Comparison of ENCODE assay signal across 7 cellular contexts in genomic region chr10:11147723-11148122, GRCh38.
A peak's percentile ranks its signal among the peaks of the same experiment; 100 is the strongest.
DNase-seq lines count a peak whose midpoint lies in the region; ATAC-seq and TF ChIP-seq lines count a peak whose summit lies in the region.

No MANE protein-coding gene starts in this region.

- no peaks in the 10 kb centered on the region for H3K9me3 ChIP-seq in KOPT-K1 (ENCODE audit: insufficient read depth, low read length, poor library complexity, severe bottlenecking)

- H3K4me1 Mint-ChIP-seq in activated naive CD8-positive, alpha-beta T cell (ENCODE audit: low read depth), result peaks cover 99% of the 10 kb centered on the region

- DNase-seq in sciatic nerve (ENCODE audit: low spot score), result no peak
- no peak for DNase-seq in NCI-H524 treated with DMSO at 0.1 percent for 48 hours (lab: John Stamatoyannopoulos, UW)
- DNase-seq in erythroblast (lab: John Stamatoyannopoulos, UW), result no peak

- intact Hi-C loops in sciatic nerve (cut with DNase I), result no loop called here

- peak overlapping the region; percentile 87 for H3K27ac ChIP-seq in KOPT-K1 (ENCODE audit: low read depth, low read length, poor library complexity, severe bottlenecking)

- no peak for TF ChIP-seq POLR2A in erythroblast (IDR thresholded peaks at IDR 0.05; ENCODE audit: low read length)

- H3K27ac Mint-ChIP-seq in activated naive CD8-positive, alpha-beta T cell, result peak overlapping the region; percentile 98

- peak overlapping the region; percentile 84 for H3K4me3 Mint-ChIP-seq in activated naive CD8-positive, alpha-beta T cell

- H3K36me3 Mint-ChIP-seq in activated naive CD8-positive, alpha-beta T cell, result no peaks in the 10 kb centered on the region

- H3K36me3 ChIP-seq in KOPT-K1 (ENCODE audit: insufficient read depth, low read length), result no peaks in the 10 kb centered on the region

- ATAC-seq in GM18511 (IDR thresholded peaks at IDR 0.05; ENCODE audit: unreplicated experiment) (peak; percentile 39), sciatic nerve (peak; percentile 31), HG03571 (IDR thresholded peaks at IDR 0.05; ENCODE audit: unreplicated experiment) (no peak)

- no peaks in the 10 kb centered on the region for H3K9me3 Mint-ChIP-seq in activated naive CD8-positive, alpha-beta T cell (ENCODE audit: low read depth)

- H3K27me3 Mint-ChIP-seq in activated naive CD8-positive, alpha-beta T cell, result no peaks in the 10 kb centered on the region
